Comparison of ENCODE assay signal across 1 cellular context in the genomic region with DNA sequence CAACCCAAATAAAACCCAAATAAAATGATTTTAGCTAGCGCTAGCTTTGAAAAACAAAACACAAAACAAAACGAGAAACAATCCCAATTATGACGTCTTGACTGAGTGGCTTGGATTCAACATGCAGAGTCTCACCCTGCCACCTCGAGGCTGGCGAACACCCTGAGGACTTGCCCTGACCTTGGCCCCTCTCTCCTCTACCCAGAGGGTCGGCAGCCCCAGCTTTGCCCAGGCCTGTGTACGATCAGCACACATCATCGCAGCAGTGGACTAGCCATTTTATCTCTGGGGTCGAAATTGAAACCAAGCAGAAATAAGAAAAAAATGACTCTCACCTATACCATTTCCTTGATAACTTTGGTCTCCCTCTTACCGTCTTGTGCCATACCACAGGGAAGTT.
TF ChIP-seq lines count a peak whose summit lies in the region.

No MANE protein-coding gene starts in this region.

TF ChIP-seq in HEK293, 187 proteins besides CTCF, POLR2A, EP300 and RAD21 (continued from another document):
- TF ChIP-seq, protein P1, sequence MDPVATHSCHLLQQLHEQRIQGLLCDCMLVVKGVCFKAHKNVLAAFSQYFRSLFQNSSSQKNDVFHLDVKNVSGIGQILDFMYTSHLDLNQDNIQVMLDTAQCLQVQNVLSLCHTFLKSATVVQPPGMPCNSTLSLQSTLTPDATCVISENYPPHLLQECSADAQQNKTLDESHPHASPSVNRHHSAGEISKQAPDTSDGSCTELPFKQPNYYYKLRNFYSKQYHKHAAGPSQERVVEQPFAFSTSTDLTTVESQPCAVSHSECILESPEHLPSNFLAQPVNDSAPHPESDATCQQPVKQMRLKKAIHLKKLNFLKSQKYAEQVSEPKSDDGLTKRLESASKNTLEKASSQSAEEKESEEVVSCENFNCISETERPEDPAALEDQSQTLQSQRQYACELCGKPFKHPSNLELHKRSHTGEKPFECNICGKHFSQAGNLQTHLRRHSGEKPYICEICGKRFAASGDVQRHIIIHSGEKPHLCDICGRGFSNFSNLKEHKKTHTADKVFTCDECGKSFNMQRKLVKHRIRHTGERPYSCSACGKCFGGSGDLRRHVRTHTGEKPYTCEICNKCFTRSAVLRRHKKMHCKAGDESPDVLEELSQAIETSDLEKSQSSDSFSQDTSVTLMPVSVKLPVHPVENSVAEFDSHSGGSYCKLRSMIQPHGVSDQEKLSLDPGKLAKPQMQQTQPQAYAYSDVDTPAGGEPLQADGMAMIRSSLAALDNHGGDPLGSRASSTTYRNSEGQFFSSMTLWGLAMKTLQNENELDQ (tag by site-specific recombination; IDR thresholded peaks at IDR 0.05; ENCODE audit: low read depth): no peak
- TF ChIP-seq ZFP41 (tag by site-specific recombination; IDR thresholded peaks at IDR 0.05; ENCODE audit: borderline replicate concordance): no peak
- TF ChIP-seq ZFP69B (tag by site-specific recombination; IDR thresholded peaks at IDR 0.05): no peak
- TF ChIP-seq ZNF670 (tag by site-specific recombination; IDR thresholded peaks at IDR 0.05; ENCODE audit: low read depth): no peak
- TF ChIP-seq ZNF549 (tag by site-specific recombination; IDR thresholded peaks at IDR 0.05): no peak
- no peak for TF ChIP-seq ZNF16 (tag by site-specific recombination; IDR thresholded peaks at IDR 0.05; ENCODE audit: low read depth)
- TF ChIP-seq, protein P2, sequence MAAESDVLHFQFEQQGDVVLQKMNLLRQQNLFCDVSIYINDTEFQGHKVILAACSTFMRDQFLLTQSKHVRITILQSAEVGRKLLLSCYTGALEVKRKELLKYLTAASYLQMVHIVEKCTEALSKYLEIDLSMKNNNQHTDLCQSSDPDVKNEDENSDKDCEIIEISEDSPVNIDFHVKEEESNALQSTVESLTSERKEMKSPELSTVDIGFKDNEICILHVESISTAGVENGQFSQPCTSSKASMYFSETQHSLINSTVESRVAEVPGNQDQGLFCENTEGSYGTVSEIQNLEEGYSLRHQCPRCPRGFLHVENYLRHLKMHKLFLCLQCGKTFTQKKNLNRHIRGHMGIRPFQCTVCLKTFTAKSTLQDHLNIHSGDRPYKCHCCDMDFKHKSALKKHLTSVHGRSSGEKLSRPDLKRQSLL (tag by site-specific recombination; IDR thresholded peaks at IDR 0.05): no peak
- no peak for TF ChIP-seq ZBTB7A (tag by site-specific recombination; IDR thresholded peaks at IDR 0.05; ENCODE audit: low read depth)
- no peak for TF ChIP-seq ZIC2 (tag by site-specific recombination; IDR thresholded peaks at IDR 0.05)
- TF ChIP-seq ZNF24 (tag by site-specific recombination; IDR thresholded peaks at IDR 0.05): no peak
- TF ChIP-seq ZNF398 (tag by site-specific recombination; IDR thresholded peaks at IDR 0.05): no peak
TF ChIP-seq in HEK293: peak in this region for 0.
